26 cellular contexts compared by ENCODE assay signal in genomic region chr4:165351359-165352130, GRCh38. TPM values are rescaled to one million over a fixed set of nuclear protein-coding genes. Genes with fewer than 3 reads are reported as not detected.
DNase-seq lines count a peak whose midpoint lies in the region; TF ChIP-seq lines count a peak whose summit lies in the region.
"Had no signal": no experiment of that assay in that cellular context is flagged by ENCODE, and none has a peak within 500 bp of the region (broad histone marks: within the 10 kb centered on the region; RNA-seq: fewer than 3 reads in every experiment).

No MANE protein-coding gene starts in this region.

- peaks cover 0 to 7% (median 0%) of the 10 kb centered on the region in 3 experiments; a peak in 1 of 7 replicates for H3K36me3 Mint-ChIP-seq in H9 (ENCODE audit: insufficient read depth in 1 of 3, low read depth in 3 of 3)
- no peaks in the 10 kb centered on the region for H3K36me3 Mint-ChIP-seq in HFFc6 (ENCODE audit: low read depth)
- H3K36me3 Mint-ChIP-seq: brain had no signal

- no peak for TF ChIP-seq POLR2A in suprapubic skin (IDR thresholded peaks at IDR 0.05)

- H2BK20ac ChIP-seq in H9 (ENCODE audit: low read depth, low read length, poor library complexity, severe bottlenecking), result no peak overlapping the region

- no peak overlapping the region for H4K8ac ChIP-seq in H9 (replicated peaks; ENCODE audit: insufficient read length, low read depth, low read length)

- DNase-seq in SHP77 (lab: John Stamatoyannopoulos, UW) (peak; percentile 23 to 26), SHP77 treated with DMSO at 0.1 percent for 48 hours (lab: John Stamatoyannopoulos, UW) (no peak), H9 (peak; percentile 43), SJCRH30 (peak; percentile 11 to 13), myocyte (ENCODE audit: low read depth) (peak; percentile 52), HFFc6 (no peak), suprapubic skin (ENCODE audit: low spot score in 2 of 2) (no peak), GM10266 (ENCODE audit: extremely low spot score) (no peak)
- DNase-seq: activated CD4-positive, CD25-positive, alpha-beta regulatory T cell treated with anti-CD3 and anti-CD28 coated beads, Interleukin-2, amount 50 U/mL, for 72 hours; activated effector memory CD4-positive, alpha-beta T cell treated with anti-CD3 and anti-CD28 coated beads, Interleukin-2, amount 50 U/mL, for 16 hours; activated naive CD8-positive, alpha-beta T cell treated with anti-CD3 and anti-CD28 coated beads, Interleukin-2, amount 50 U/mL, for 24 hours; C1 segment of cervical spinal cord; effector CD8-positive, alpha-beta T cell; GDM1; kidney glomerular epithelial cell; mammary epithelial cell; NCI-H1092; NCI-H2029 treated with DMSO at 0.1 percent for 48 hours; NCI-H446; occipital lobe; stimulated activated CD8-positive, alpha-beta memory T cell treated with anti-CD3 and anti-CD28 coated beads, Interleukin-4, amount 100 ng/mL, for 48 hours; T1000 had no signal

- H3T11ph ChIP-seq in H9 (ENCODE audit: low read length), result no peak overlapping the region

- no peak overlapping the region for H3K4me3 ChIP-seq in SJCRH30
- H3K4me3 ChIP-seq in suprapubic skin, result no peak overlapping the region
- H3K4me3 ChIP-seq: A549, esophagus muscularis mucosa, gastroesophageal sphincter had no signal

- no peaks in the 10 kb centered on the region for H4K20me1 ChIP-seq in H9 (ENCODE audit: control insufficient read depth, insufficient read depth, insufficient read length)

- H3K79me1 ChIP-seq in H9 (ENCODE audit: insufficient read depth, low read depth, low read length, poor library complexity, severe bottlenecking), result no peaks in the 10 kb centered on the region

- no peak overlapping the region for H3K4me2 ChIP-seq in H9 (ENCODE audit: insufficient read depth, insufficient read length, low read length)
- H3K4me2 ChIP-seq: A549 had no signal

- no peaks in the 10 kb centered on the region for H3K27me3 ChIP-seq in H9 (ENCODE audit: insufficient read depth, low read length)
- no peaks in the 10 kb centered on the region for H3K27me3 ChIP-seq in SJCRH30
- no peaks in the 10 kb centered on the region for H3K27me3 ChIP-seq in suprapubic skin
- H3K27me3 ChIP-seq: esophagus muscularis mucosa had no signal

- TF ChIP-seq EP300 in suprapubic skin (IDR thresholded peaks at IDR 0.05), result no peak

- H2AK5ac ChIP-seq in H9 (ENCODE audit: insufficient read length, low read length), result no peak overlapping the region

- H3K23ac ChIP-seq in H9 (ENCODE audit: insufficient read length, low read depth, low read length), result no peak overlapping the region

- no CpG with 5 or more reads among the region's 5 CpGs for WGBS in H9 (ENCODE audit: extremely low coverage, insufficient read length, low lambda C conversion rate)
- 77% methylated on average over 4 of the region's 5 CpGs for WGBS in suprapubic skin

- no peak overlapping the region for H3K18ac ChIP-seq in H9 (ENCODE audit: insufficient read length, low read depth, low read length)

- H3K4me1 Mint-ChIP-seq in H9 (peaks cover 6 to 8% of the 10 kb centered on the region in 2 experiments; a peak in 2 of 4 replicates), HFFc6 (ENCODE audit: low read depth) (no peaks in the 10 kb centered on the region)
- H3K4me1 Mint-ChIP-seq: activated naive CD8-positive, alpha-beta T cell treated with anti-CD3 and anti-CD28 coated beads, Interleukin-2, amount 50 U/mL, for 24 hours had no signal

- no peaks in the 10 kb centered on the region for H3K36me3 ChIP-seq in SJCRH30
- H3K36me3 ChIP-seq in suprapubic skin, result no peaks in the 10 kb centered on the region
- H3K36me3 ChIP-seq: esophagus muscularis mucosa, gastroesophageal sphincter had no signal

- no peak overlapping the region for H2BK120ac ChIP-seq in H9 (ENCODE audit: low read depth, low read length, poor library complexity, severe bottlenecking)

- peak; percentile 55; the same call in 2 of the 3 replicates for TF ChIP-seq CTCF in H9 (conservative IDR thresholded peaks at IDR 0.05)
- TF ChIP-seq CTCF in HFFc6 (IDR thresholded peaks at IDR 0.05), result no peak; the same call in 1 of the 2 replicates
- no peak for TF ChIP-seq CTCF in suprapubic skin (IDR thresholded peaks at IDR 0.05)
- no peak for TF ChIP-seq CTCF in GM10266 (IDR thresholded peaks at IDR 0.05; ENCODE audit: control insufficient read depth, insufficient read depth, low read depth, missing control alignments)

- no peak overlapping the region for H3K4me3 Mint-ChIP-seq in H9
- no peak overlapping the region for H3K4me3 Mint-ChIP-seq in HFFc6
- H3K4me3 Mint-ChIP-seq: activated naive CD8-positive, alpha-beta T cell treated with anti-CD3 and anti-CD28 coated beads, Interleukin-2, amount 50 U/mL, for 24 hours; brain had no signal

- H3K27ac ChIP-seq in H9 (ENCODE audit: insufficient read length, low read depth, low read length) (no peak overlapping the region), SJCRH30 (no peak overlapping the region), suprapubic skin (no peak overlapping the region)
- H3K27ac ChIP-seq: A549, esophagus muscularis mucosa, gastroesophageal sphincter had no signal

- no peaks in the 10 kb centered on the region for H3K23me2 ChIP-seq in H9 (ENCODE audit: insufficient read length, low read depth, low read length, poor library complexity, severe bottlenecking)

- no peak overlapping the region for H4K91ac ChIP-seq in H9 (ENCODE audit: insufficient read length, low read depth, low read length)

- no peak overlapping the region for H3K56ac ChIP-seq in H9 (ENCODE audit: insufficient read length, low read depth, low read length)

- H3K9me3 ChIP-seq in H9 (ENCODE audit: control insufficient read depth, low read depth, low read length), result no peaks in the 10 kb centered on the region
- H3K9me3 ChIP-seq in SJCRH30 (replicated peaks), result no peaks in the 10 kb centered on the region
- no peaks in the 10 kb centered on the region for H3K9me3 ChIP-seq in suprapubic skin
- H3K9me3 ChIP-seq: A549, esophagus muscularis mucosa, gastroesophageal sphincter had no signal

- no peak overlapping the region for H2BK15ac ChIP-seq in H9 (ENCODE audit: low read depth, low read length)

- H3K27me3 Mint-ChIP-seq in H9 (ENCODE audit: low read depth), result no peaks in the 10 kb centered on the region
- H3K27me3 Mint-ChIP-seq in HFFc6 (ENCODE audit: insufficient read depth), result peaks cover 9% of the 10 kb centered on the region
- H3K27me3 Mint-ChIP-seq: brain had no signal

- H3K9ac ChIP-seq in H9 (ENCODE audit: extremely low read depth, insufficient read length, low read length), result no peak overlapping the region

- H2BK5ac ChIP-seq in H9 (ENCODE audit: insufficient read length, low read length), result no peak overlapping the region

- H2AFZ ChIP-seq in H9 (ENCODE audit: low read length), result no peak overlapping the region

- H3K9me3 Mint-ChIP-seq in H9 (peaks cover 9 to 10% of the 10 kb centered on the region in 2 experiments; a peak in 4 of 5 replicates), HFFc6 (no peaks in the 10 kb centered on the region)
- H3K9me3 Mint-ChIP-seq: activated naive CD8-positive, alpha-beta T cell treated with anti-CD3 and anti-CD28 coated beads, Interleukin-2, amount 50 U/mL, for 24 hours had no signal

- H3K14ac ChIP-seq in H9 (ENCODE audit: insufficient read depth, low read length), result no peak overlapping the region

- H3K79me2 ChIP-seq in H9 (ENCODE audit: insufficient read depth, low read length), result no peaks in the 10 kb centered on the region

- peak overlapping the region in 2 of 3 experiments; percentile 79 to 92; a peak in 3 of 7 replicates for H3K27ac Mint-ChIP-seq in H9
- H3K27ac Mint-ChIP-seq in HFFc6, result no peak overlapping the region
- H3K27ac Mint-ChIP-seq: activated naive CD8-positive, alpha-beta T cell treated with anti-CD3 and anti-CD28 coated beads, Interleukin-2, amount 50 U/mL, for 24 hours; brain had no signal

- H4K5ac ChIP-seq in H9 (ENCODE audit: insufficient read length, low read depth, low read length), result no peak overlapping the region

- H3K4me1 ChIP-seq in H9 (ENCODE audit: insufficient read depth, low read length), result no peaks in the 10 kb centered on the region
- H3K4me1 ChIP-seq in SJCRH30, result no peaks in the 10 kb centered on the region
- H3K4me1 ChIP-seq in suprapubic skin, result no peaks in the 10 kb centered on the region
- H3K4me1 ChIP-seq: A549, esophagus muscularis mucosa, gastroesophageal sphincter had no signal

- no peak overlapping the region for H3K4ac ChIP-seq in H9 (ENCODE audit: low read depth, low read length)

- H2BK12ac ChIP-seq in H9 (ENCODE audit: insufficient read length, low read depth, low read length), result no peak overlapping the region

RNA-seq across cellular contexts. Expression of gene MSMO1, which starts 24.1 kb away (rescaled TPM):
- total RNA-seq in H9 (2021), result 68.3 and 79.3 TPM in 2 replicates
- total RNA-seq in SJCRH30 (2014; rRNA removed; shearing (Covaris generic)), result 38.6 and 44.6 TPM in 2 replicates
- total RNA-seq in myocyte, result 216 and 354 TPM in 2 replicates
- 110 TPM for polyA plus RNA-seq in myocyte (2012)
- total RNA-seq in HFFc6 (2021; fragmentation: NEBNext Ultra II Directional; extraction: Animal tissue kit (Norgen Biotek cat#: 25700)), result 10 to 100 TPM; 23.8 to 27.9 (median 25.6) TPM
- total RNA-seq in suprapubic skin, result 100 to 1,000 TPM in 3 of 4 donors, 10 to 100 TPM in 1; 48.8 to 173 (median 133) TPM

RNA-seq across cellular contexts. Expression of gene CPE, which starts 27.3 kb away (rescaled TPM):
- 10.0 and 11.6 TPM in 2 replicates for total RNA-seq in H9 (2021)
- total RNA-seq in SJCRH30 (2014; rRNA removed; shearing (Covaris generic)), result not detected in 2 replicates
- total RNA-seq in myocyte, result 3.2 and 5.3 TPM in 2 replicates
- polyA plus RNA-seq in myocyte (2012), result 105 TPM
- under 1 TPM in 1 of 6 experiments, not detected in 5; 0.09 TPM for total RNA-seq in HFFc6 (2021; fragmentation: NEBNext Ultra II Directional; extraction: Animal tissue kit (Norgen Biotek cat#: 25700))
- total RNA-seq in suprapubic skin, result 10 to 100 TPM; 22.3 to 33.5 (median 30.9) TPM

Comparison
In these comparisons a context has a peak if more than half of its experiments do, and no peak if none do; other contexts are left out.
1. DNase-seq: peak in SHP77 (2 of 2), H9 (single experiment), SJCRH30 (2 of 2) and myocyte (single experiment); none in SHP77 treated with DMSO at 0.1 percent for 48 hours (single experiment), HFFc6 (single experiment), suprapubic skin (0 of 2) and GM10266 (single experiment).